ENCODE assay signal across 20 cellular contexts in the genomic region with DNA sequence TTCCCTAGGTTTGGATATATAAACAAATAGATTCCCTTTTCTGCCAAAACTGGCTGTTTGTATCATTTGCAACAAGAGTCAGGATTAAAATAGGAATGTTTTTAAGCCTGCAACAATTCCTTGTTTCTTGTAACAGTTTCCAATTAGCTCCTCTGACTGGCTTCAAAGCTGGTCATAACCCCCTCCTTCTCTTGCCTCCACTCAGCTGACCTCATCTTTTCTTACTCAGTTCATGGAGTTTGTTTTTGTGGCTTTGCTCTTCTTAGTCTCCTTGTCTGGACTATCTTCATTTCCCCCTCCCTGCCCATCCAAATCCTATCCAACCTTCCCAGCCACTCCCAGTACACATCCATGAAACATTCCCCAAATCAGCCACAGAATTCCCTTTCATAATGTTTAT.
"Had no signal": no experiment of that assay in that cellular context is flagged by ENCODE, and none has a peak within 500 bp of the region (broad histone marks: within the 10 kb centered on the region; RNA-seq: fewer than 3 reads in every experiment).

No MANE protein-coding gene starts in this region.

- H3K36me3 Mint-ChIP-seq: activated naive CD4-positive, alpha-beta T cell treated with anti-CD3 and anti-CD28 coated beads, Interleukin-2, amount 50 U/mL, for 72 hours had no signal

- H3K27me3 ChIP-seq: brain microvascular endothelial cell, left lung had no signal

- H3K4me3 Mint-ChIP-seq: activated B cell treated with CpG ODN at 0.5 μM for 24 hours; activated CD8-positive, alpha-beta T cell treated with anti-CD3 and anti-CD28 coated beads for 36 hours; activated T-cell treated with anti-CD3 and anti-CD28 coated beads, Interleukin-2, amount 50 U/mL, for 72 hours; central memory CD8-positive, alpha-beta T cell had no signal

- H3K9me3 Mint-ChIP-seq: activated B cell treated with CpG ODN at 0.5 μM for 24 hours; activated CD8-positive, alpha-beta T cell treated with anti-CD3 and anti-CD28 coated beads for 36 hours; activated naive CD4-positive, alpha-beta T cell treated with anti-CD3 and anti-CD28 coated beads, Interleukin-2, amount 50 U/mL, for 72 hours; activated T-cell treated with anti-CD3 and anti-CD28 coated beads, Interleukin-2, amount 50 U/mL, for 72 hours; central memory CD8-positive, alpha-beta T cell; naive B cell had no signal

- H3K9me3 ChIP-seq: left lung had no signal

- DNase-seq: activated B cell treated with CpG ODN at 0.5 μM for 24 hours; activated CD4-positive, alpha-beta T cell treated with anti-CD3 and anti-CD28 coated beads for 48 hours; activated CD8-positive, alpha-beta T cell treated with anti-CD3 and anti-CD28 coated beads for 36 hours; activated gamma-delta T cell; activated T-cell treated with anti-CD3 and anti-CD28 coated beads, Interleukin-2, amount 50 U/mL, for 72 hours; amygdala; brain microvascular endothelial cell; dermis blood vessel endothelial cell; left lung; mammary epithelial cell; naive B cell; posterior cingulate gyrus; retina; stimulated activated CD4-positive, alpha-beta T cell treated with anti-CD3 and anti-CD28 coated beads, Interleukin-15, amount 100 ng/mL, for 24 hours; stimulated activated CD4-positive, alpha-beta T cell treated with anti-CD3 and anti-CD28 coated beads, Interleukin-4, amount 100 ng/mL, for 1 hour; stimulated activated naive CD4-positive, alpha-beta T cell treated with Interleukin-2 at 50 U/mL for 16 hours; SW 1271 had no signal

- H3K4me3 ChIP-seq: left lung had no signal

- H3K27ac Mint-ChIP-seq: activated B cell treated with CpG ODN at 0.5 μM for 24 hours; activated CD8-positive, alpha-beta T cell treated with anti-CD3 and anti-CD28 coated beads for 36 hours; activated naive CD4-positive, alpha-beta T cell treated with anti-CD3 and anti-CD28 coated beads, Interleukin-2, amount 50 U/mL, for 72 hours; activated T-cell treated with anti-CD3 and anti-CD28 coated beads, Interleukin-2, amount 50 U/mL, for 72 hours; naive B cell had no signal

- H3K27me3 Mint-ChIP-seq: central memory CD8-positive, alpha-beta T cell had no signal

- H3K4me1 Mint-ChIP-seq: activated B cell treated with CpG ODN at 0.5 μM for 24 hours; central memory CD8-positive, alpha-beta T cell; naive B cell had no signal

- H3K27ac ChIP-seq: brain microvascular endothelial cell, epithelial cell of prostate, left lung had no signal

- H3K36me3 ChIP-seq: brain microvascular endothelial cell, left lung had no signal

- ATAC-seq: activated CD8-positive, alpha-beta T cell treated with anti-CD3 and anti-CD28 coated beads for 36 hours; activated naive CD4-positive, alpha-beta T cell treated with anti-CD3 and anti-CD28 coated beads, Interleukin-2, amount 50 U/mL, for 72 hours; activated T-cell treated with anti-CD3 and anti-CD28 coated beads, Interleukin-2, amount 50 U/mL, for 72 hours; left lung had no signal
